ENCODE assay signal across 8 cellular contexts in genomic region chr12:64626588-64626987, GRCh38. TPM values are rescaled to one million over a fixed set of nuclear protein-coding genes. Genes with fewer than 3 reads are reported as not detected.
A peak's percentile ranks its signal among the peaks of the same experiment; 100 is the strongest.
DNase-seq lines count a peak whose midpoint lies in the region; ATAC-seq and TF ChIP-seq lines count a peak whose summit lies in the region.
"Not testable (repeated sequence)": the region's sequence is repeated elsewhere in the genome, so short reads cannot be mapped to it uniquely, and the experiment has no call there.

No MANE protein-coding gene starts in this region.

- peak overlapping the region; percentile 36; the same call in 1 of the 2 replicates for H3K4me3 ChIP-seq in PC-9
- H3K4me3 ChIP-seq in mammary epithelial cell (replicated peaks in 1 of 3; ENCODE audit: insufficient read depth in 1 of 3, low read depth in 2 of 3, low read length in 3 of 3); heart left ventricle; muscle layer of colon (ENCODE audit: low read depth in 1 of 2, low read length in 2 of 2); skin epidermis; uterus: not testable (repeated sequence)

- H3K4me1 ChIP-seq in PC-9 (replicated peaks; ENCODE audit: insufficient read depth) (peaks cover 59% of the 10 kb centered on the region), mammary epithelial cell (ENCODE audit: insufficient read depth, low read length) (peaks cover 16% of the 10 kb centered on the region), heart left ventricle (peaks cover 3 to 73% (median 44%) of the 10 kb centered on the region in 12 donors), muscle layer of colon (ENCODE audit: insufficient read depth, low read length) (peaks cover 61% of the 10 kb centered on the region), uterus (peaks cover 9 to 16% of the 10 kb centered on the region in 2 donors)

- intact Hi-C loops in CD4-positive, alpha-beta T cell (cut with DNase I, micrococcal nuclease); PC-9 (cut with micrococcal nuclease; ENCODE audit: unreplicated experiment); mammary epithelial cell (cut with micrococcal nuclease); uterus (cut with DNase I; ENCODE audit: low total_unique reads): not testable (repeated sequence)
- intact Hi-C loops in heart left ventricle (cut with DNase I), result loop anchor here in 1 of 10 donors (5.0 kb wide), 1 partner anchor 41 kb away; no protein-coding TSS in a partner anchor

- not testable (repeated sequence) for H3K9me3 ChIP-seq in CD4-positive, alpha-beta T cell (ENCODE audit: control insufficient read depth, low read length); PC-9 (ENCODE audit: insufficient read depth, low read depth); mammary epithelial cell (replicated peaks; ENCODE audit: insufficient read depth, low read length); heart left ventricle; muscle layer of colon (ENCODE audit: low read length); uterus

- not testable (repeated sequence) for TF ChIP-seq POLR2A in heart left ventricle (IDR thresholded peaks at IDR 0.05); uterus (IDR thresholded peaks at IDR 0.05)

- CTCF ChIA-PET in CD4-positive, alpha-beta T cell (lab: Charles Lee), result interaction anchor here (1.2 to 1.7 kb wide), 3 partner anchors 16 to 77 kb away, joined by 3 to 6 read pairs (median 3); no protein-coding TSS in a partner anchor
- CTCF ChIA-PET in PC-9 (lab: Charles Lee), result interaction anchor here (0.7 kb wide), 1 partner anchor 58 kb away, joined by 4 read pairs; no protein-coding TSS in a partner anchor
- CTCF ChIA-PET in mammary epithelial cell (lab: Charles Lee; ENCODE audit: low non-redundant PET), result not testable (repeated sequence)

- H3K4me2 ChIP-seq in PC-9, result peak overlapping the region; percentile 78
- not testable (repeated sequence) for H3K4me2 ChIP-seq in mammary epithelial cell (ENCODE audit: insufficient read depth, low read depth, low read length)

- H3F3A ChIP-seq in PC-9 (ENCODE audit: insufficient read depth, low read depth), result peaks cover 37% of the 10 kb centered on the region

- POLR2A ChIA-PET in CD4-positive, alpha-beta T cell (lab: Charles Lee), result interaction anchor here (0.8 to 1.5 kb wide), 6 partner anchors 14 to 55 kb away, joined by 3 to 14 read pairs (median 4); partner anchors contain the start of gene RASSF3
- POLR2A ChIA-PET in PC-9 (lab: Charles Lee; ENCODE audit: unreplicated experiment), result interaction anchor here (0.6 kb wide), 1 partner anchor 15 kb away, joined by 10 read pairs; no protein-coding TSS in a partner anchor

- peaks cover 80% of the 10 kb centered on the region for H3K79me2 ChIP-seq in PC-9 (ENCODE audit: low read depth)
- peaks cover 84% of the 10 kb centered on the region for H3K79me2 ChIP-seq in mammary epithelial cell (ENCODE audit: insufficient read depth, low read length)

- not testable (repeated sequence) for DNase-seq in CD4-positive, alpha-beta T cell; PC-9; mammary epithelial cell; heart left ventricle; uterus
- peak; percentile 17 for DNase-seq in activated CD8-positive, alpha-beta memory T cell treated with anti-CD3 and anti-CD28 coated beads, Interleukin-2, amount 50 U/mL, for 48 hours

- not testable (repeated sequence) for H3K27ac ChIP-seq in CD4-positive, alpha-beta T cell (ENCODE audit: low read depth, low read length)
- H3K27ac ChIP-seq in PC-9 (peak overlapping the region; percentile 100), mammary epithelial cell (ENCODE audit: insufficient read depth, low read depth, low read length) (peak overlapping the region; percentile 98), heart left ventricle (peak overlapping the region in 11 of 12 donors; percentile 67 to 93 (median 86)), muscle layer of colon (ENCODE audit: low read depth, low read length) (peak overlapping the region; percentile 58), skin epidermis (peak overlapping the region in 12 of 21 experiments; percentile 37 to 85 (median 76)), uterus (peak overlapping the region; percentile 83 to 89)

- peak overlapping the region; percentile 72 for H3K4me3 Mint-ChIP-seq in CD4-positive, alpha-beta T cell

- H3K36me3 Mint-ChIP-seq in CD4-positive, alpha-beta T cell (ENCODE audit: low read depth), result peaks cover 52% of the 10 kb centered on the region

- not testable (repeated sequence) for H3K9me2 ChIP-seq in PC-9 (ENCODE audit: insufficient read depth)

- not testable (repeated sequence) for H3K36me3 ChIP-seq in PC-9 (ENCODE audit: low read depth); mammary epithelial cell (ENCODE audit: insufficient read depth, low read length); heart left ventricle; uterus
- H3K36me3 ChIP-seq in muscle layer of colon (ENCODE audit: insufficient read depth, low read length), result peaks cover 14% of the 10 kb centered on the region

- H2AFZ ChIP-seq in PC-9; mammary epithelial cell (ENCODE audit: low read depth, low read length): not testable (repeated sequence)

- H3K9ac ChIP-seq in mammary epithelial cell (ENCODE audit: insufficient read depth, low read length); muscle layer of colon (ENCODE audit: low read length): not testable (repeated sequence)

- 100% methylated on average over 1 of the region's 1 CpG for WGBS in mammary epithelial cell (ENCODE audit: low coverage, missing lambda C conversion rate)
- 91 to 98% (median 97%) methylated on average over 1 of the region's 1 CpG for WGBS in heart left ventricle, 4 donors

- peak overlapping the region; percentile 71 for H3K27ac Mint-ChIP-seq in CD4-positive, alpha-beta T cell

- dilution Hi-C loops in mammary epithelial cell (cut with HindIII; ENCODE audit: low sequenced_read_pairs), result not testable (repeated sequence)

- H3K9me3 Mint-ChIP-seq in CD4-positive, alpha-beta T cell, result not testable (repeated sequence)

- ATAC-seq in CD4-positive, alpha-beta T cell (ENCODE audit: poor library complexity); heart left ventricle: not testable (repeated sequence)

- not testable (repeated sequence) for H3K27me3 ChIP-seq in CD4-positive, alpha-beta T cell (ENCODE audit: control insufficient read depth, insufficient read depth, low read length); PC-9 (ENCODE audit: insufficient read depth, low read depth); mammary epithelial cell (ENCODE audit: insufficient read depth, low read length); heart left ventricle; muscle layer of colon (ENCODE audit: control insufficient read depth in 1 of 2, insufficient read depth in 2 of 2, low read length in 2 of 2); uterus

- H3K27me3 Mint-ChIP-seq in CD4-positive, alpha-beta T cell, result not testable (repeated sequence)

- in situ Hi-C loops in mammary epithelial cell (cut with MboI; ENCODE audit: low sequenced_read_pairs in 2 of 2), result not testable (repeated sequence)

- not testable (repeated sequence) for H4K20me1 ChIP-seq in PC-9 (ENCODE audit: insufficient read depth); mammary epithelial cell (ENCODE audit: insufficient read depth, low read length)

- not testable (repeated sequence) for TF ChIP-seq CTCF in CD4-positive, alpha-beta T cell (IDR thresholded peaks at IDR 0.05); PC-9 (conservative IDR thresholded peaks at IDR 0.05); mammary epithelial cell (conservative IDR thresholded peaks at IDR 0.05 in 1 of 2, IDR thresholded peaks at IDR 0.05 in 1 of 2; ENCODE audit: extremely low read depth in 1 of 2, insufficient read depth in 1 of 2, low read depth in 1 of 2, low read length in 2 of 2); heart left ventricle (IDR thresholded peaks at IDR 0.05); uterus (IDR thresholded peaks at IDR 0.05)

- not testable (repeated sequence) for BruUV-seq in PC-9 (replicated peaks; lab: Mats Ljungman, UMichigan); mammary epithelial cell (replicated peaks; lab: Mats Ljungman, UMichigan)

- H3K4me1 Mint-ChIP-seq in CD4-positive, alpha-beta T cell (ENCODE audit: low read depth), result peaks cover 80% of the 10 kb centered on the region

RNA-seq across cellular contexts. Expression of gene RASSF3, which starts 16.3 kb away (rescaled TPM):
- 100 to 1,000 TPM; 118 to 127 TPM for total RNA-seq in CD4-positive, alpha-beta T cell
- 32.4 and 38.9 TPM in 2 replicates for total RNA-seq in PC-9 (2021)
- 10 to 100 TPM; 23.0 to 24.3 TPM for total RNA-seq in mammary epithelial cell
- 14.0 TPM for polyA plus RNA-seq in mammary epithelial cell
- polyA minus RNA-seq in mammary epithelial cell, result 10.4 TPM
- 100 to 1,000 TPM in 4 of 9 donors, 10 to 100 TPM in 5; 59.7 to 116 (median 93.4) TPM for total RNA-seq in heart left ventricle
- polyA plus RNA-seq in heart left ventricle, result 10 to 100 TPM; 32.8 to 55.4 TPM
- total RNA-seq in uterus, result 10 to 100 TPM; 17.7 to 64.7 (median 29.2) TPM
